16 cellular contexts compared by ENCODE assay signal in the genomic region with DNA sequence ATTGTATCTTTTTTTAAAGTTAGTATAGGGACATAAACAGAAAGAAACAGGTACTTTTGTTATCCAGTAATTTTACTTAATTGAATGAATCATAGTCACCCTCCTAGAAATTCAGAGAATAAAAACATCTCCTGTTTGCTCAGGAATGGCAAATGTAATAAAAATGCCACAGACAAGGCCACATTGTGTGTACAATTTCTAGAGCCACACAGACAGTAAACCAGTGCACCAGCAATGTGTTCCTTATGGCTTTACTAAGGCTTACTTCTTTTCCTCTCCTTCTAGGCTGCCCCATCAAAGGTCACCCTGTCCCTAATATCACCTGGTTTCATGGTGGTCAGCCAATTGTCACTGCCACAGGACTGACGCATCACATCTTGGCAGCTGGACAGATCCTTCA.
"Had no signal": no experiment of that assay in that cellular context is flagged by ENCODE, and none has a peak within 500 bp of the region (broad histone marks: within the 10 kb centered on the region; RNA-seq: fewer than 3 reads in every experiment).

No MANE protein-coding gene starts in this region.

- ATAC-seq: HepG2, Panc1 had no signal

- DNase-seq: Karpas-422, KG1, MM.1S, NCI-H1092 treated with DMSO at 0.1 percent for 48 hours, NCI-H1436, NCI-H187, NCI-H2029, NCI-H2081 treated with DMSO at 0.1 percent for 48 hours, NCI-H2171, NCI-H510A, NCI-H524 treated with DMSO at 0.1 percent for 48 hours, NCI-H69, NCI-H774, SHP77 had no signal
